ENCODE assay signal across 29 cellular contexts in the genomic region with DNA sequence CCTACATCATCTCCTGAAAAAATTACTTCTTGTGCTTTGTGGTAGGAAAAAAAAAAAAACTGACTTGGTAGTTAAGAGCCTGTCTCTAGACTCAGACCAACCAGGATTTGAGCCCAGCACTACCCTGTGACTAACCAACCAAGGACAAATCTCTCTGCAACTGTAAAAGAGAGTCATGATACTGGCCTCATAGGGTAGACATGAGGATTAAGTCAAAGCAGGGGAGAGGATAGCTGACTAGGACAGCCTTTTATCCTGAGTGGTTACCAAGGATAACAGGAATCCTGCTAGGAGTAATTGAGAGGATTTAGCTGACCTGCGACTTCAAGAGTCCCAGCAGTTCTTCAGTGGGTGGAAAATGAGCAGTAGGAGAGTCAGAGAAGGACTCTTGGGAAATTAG.
DNase-seq lines count a peak whose midpoint lies in the region; ATAC-seq and TF ChIP-seq lines count a peak whose summit lies in the region.
"Had no signal": no experiment of that assay in that cellular context is flagged by ENCODE, and none has a peak within 500 bp of the region (broad histone marks: within the 10 kb centered on the region; RNA-seq: fewer than 3 reads in every experiment).

No MANE protein-coding gene starts in this region.

- H3K27ac ChIP-seq in heart left ventricle = peak overlapping the region in 5 of 12 donors; percentile 12 to 41 (median 21)
- H3K27ac ChIP-seq in smooth muscle cell (ENCODE audit: low read depth) = peak overlapping the region; percentile 75
- H3K27ac ChIP-seq: esophagus muscularis mucosa, KMS-11, right lobe of liver, SK-N-MC, stomach, thyroid gland, vagina had no signal

- intact Hi-C loops in heart left ventricle (cut with DNase I) (loop anchor here in 4 of 10 donors (5.0 to 10.0 kb wide), 3 partner anchors 58 to 205 kb away; no protein-coding TSS in a partner anchor), Right ventricle myocardium inferior (cut with DNase I) (no loop called here)

- H2AFZ ChIP-seq in smooth muscle cell (ENCODE audit: low read depth) = no peak overlapping the region

- H4K20me1 ChIP-seq in smooth muscle cell (ENCODE audit: low read depth) = peaks cover 7% of the 10 kb centered on the region

- H3K27me3 ChIP-seq in heart left ventricle (no peaks in the 10 kb centered on the region), smooth muscle cell (ENCODE audit: low read depth) (no peaks in the 10 kb centered on the region)
- H3K27me3 ChIP-seq: BE2C, esophagus muscularis mucosa, right lobe of liver, stomach, thyroid gland, vagina had no signal

- TF ChIP-seq POLR2A in heart left ventricle (IDR thresholded peaks at IDR 0.05) = no peak

- H3K36me3 ChIP-seq in heart left ventricle (no peaks in the 10 kb centered on the region), smooth muscle cell (ENCODE audit: low read depth) (no peaks in the 10 kb centered on the region)
- H3K36me3 ChIP-seq: BE2C, esophagus muscularis mucosa, right lobe of liver, stomach, thyroid gland, vagina had no signal

- H3K9me3 ChIP-seq in heart left ventricle (no peaks in the 10 kb centered on the region), smooth muscle cell (replicated peaks; ENCODE audit: low read depth) (no peaks in the 10 kb centered on the region)
- H3K9me3 ChIP-seq: BE2C, esophagus muscularis mucosa, right lobe of liver, stomach, thyroid gland, vagina had no signal

- TF ChIP-seq CTCF in heart left ventricle (IDR thresholded peaks at IDR 0.05) (no peak), fibroblast of villous mesenchyme (IDR thresholded peaks at IDR 0.05; ENCODE audit: insufficient read depth, low read depth, low read length) (no peak), smooth muscle cell (IDR thresholded peaks at IDR 0.05; ENCODE audit: borderline replicate concordance, insufficient read depth, poor library complexity, severe bottlenecking) (no peak)

- DNase-seq in heart left ventricle (no peak), Right ventricle myocardium inferior (ENCODE audit: missing footprints) (no peak), NCI-H82 (lab: John Stamatoyannopoulos, UW) (peak; percentile 84), fibroblast of villous mesenchyme (ENCODE audit: low read depth) (peak; percentile 29), smooth muscle cell (lab: John Stamatoyannopoulos, UW; ENCODE audit: unreplicated experiment) (no peak), H4 (ENCODE audit: low spot score) (no peak)
- DNase-seq in activated CD4-positive, CD25-positive, alpha-beta regulatory T cell (lab: John Stamatoyannopoulos, UW) = no peak
- DNase-seq in stimulated activated CD4-positive, alpha-beta T cell treated with anti-CD3 and anti-CD28 coated beads, Interleukin-2, amount 100 ng/mL, for 48 hours = no peak
- DNase-seq: activated CD4-positive, alpha-beta memory T cell treated with anti-CD3 and anti-CD28 coated beads for 36 hours; activated CD4-positive, CD25-positive, alpha-beta regulatory T cell treated with anti-CD3 and anti-CD28 coated beads, Interleukin-2, amount 50 U/mL, for 72 hours; activated CD8-positive, alpha-beta memory T cell treated with anti-CD3 and anti-CD28 coated beads, Interleukin-2, amount 50 U/mL, for 4 hours; activated naive CD4-positive, alpha-beta T cell treated with Interleukin-2 at 50 U/mL for 16 hours; amniotic stem cell; BE2C; CD8-positive, alpha-beta T cell; GOT3; NCI-H1930; NCI-H226; NCI-H526 treated with DMSO at 0.1 percent for 48 hours; right lobe of liver; stimulated activated CD4-positive, alpha-beta T cell treated with anti-CD3 and anti-CD28 coated beads, Interleukin-12 subunit alpha, Interleukin-12 subunit beta, amount 100 ng/mL, for 4 hours; stimulated activated CD4-positive, alpha-beta T cell treated with anti-CD3 and anti-CD28 coated beads, Interleukin-4, amount 100 ng/mL, for 1 hour; stomach; thyroid gland had no signal

- peaks cover 6% of the 10 kb centered on the region for H3K79me2 ChIP-seq in smooth muscle cell (ENCODE audit: low read depth)

- H3F3A ChIP-seq in smooth muscle cell (ENCODE audit: low read depth) = peaks cover 8% of the 10 kb centered on the region

- H3K4me1 ChIP-seq in heart left ventricle (peaks cover 0 to 70% (median 33%) of the 10 kb centered on the region in 12 donors), smooth muscle cell (ENCODE audit: low read depth) (peaks cover 48% of the 10 kb centered on the region)
- H3K4me1 ChIP-seq: thyroid gland had no signal

- 78 to 84% (median 79%) methylated on average over 1 of the region's 1 CpG for WGBS in heart left ventricle, 4 donors
- 6% methylated on average over 1 of the region's 1 CpG for whole genome bisulfite sequencing in smooth muscle cell (ENCODE audit: low lambda C conversion rate)

- no peak overlapping the region for H3K4me3 ChIP-seq in heart left ventricle
- H3K4me3 ChIP-seq in fibroblast of villous mesenchyme (ENCODE audit: low read depth, low read length) = no peak overlapping the region
- no peak overlapping the region for H3K4me3 ChIP-seq in smooth muscle cell
- H3K4me3 ChIP-seq: esophagus muscularis mucosa, right lobe of liver, SK-N-MC, stomach, thyroid gland, vagina had no signal

- H3K9ac ChIP-seq in smooth muscle cell (ENCODE audit: low read depth) = no peak overlapping the region
- H3K9ac ChIP-seq: KMS-11 had no signal

- ATAC-seq in heart left ventricle (peak in 3 of 4 donors; percentile 14 to 26 (median 15)), Right ventricle myocardium inferior (no peak)
- ATAC-seq: CD8-positive, alpha-beta T cell; left lobe of liver; right lobe of liver had no signal

- peak overlapping the region; percentile 10 for H3K4me2 ChIP-seq in smooth muscle cell

Comparison
In these comparisons a context has a peak if more than half of its experiments do, and no peak if none do; other contexts are left out.
1. DNase-seq: peak in NCI-H82 (single experiment) and fibroblast of villous mesenchyme (single experiment); none in heart left ventricle (0 of 5), Right ventricle myocardium inferior (single experiment), smooth muscle cell (single experiment), activated CD4-positive, CD25-positive, alpha-beta regulatory T cell (0 of 4), H4 (single experiment) and stimulated activated CD4-positive, alpha-beta T cell treated with anti-CD3 and anti-CD28 coated beads, Interleukin-2, amount 100 ng/mL, for 48 hours (0 of 2).